8 cellular contexts compared by ENCODE assay signal in the genomic region with DNA sequence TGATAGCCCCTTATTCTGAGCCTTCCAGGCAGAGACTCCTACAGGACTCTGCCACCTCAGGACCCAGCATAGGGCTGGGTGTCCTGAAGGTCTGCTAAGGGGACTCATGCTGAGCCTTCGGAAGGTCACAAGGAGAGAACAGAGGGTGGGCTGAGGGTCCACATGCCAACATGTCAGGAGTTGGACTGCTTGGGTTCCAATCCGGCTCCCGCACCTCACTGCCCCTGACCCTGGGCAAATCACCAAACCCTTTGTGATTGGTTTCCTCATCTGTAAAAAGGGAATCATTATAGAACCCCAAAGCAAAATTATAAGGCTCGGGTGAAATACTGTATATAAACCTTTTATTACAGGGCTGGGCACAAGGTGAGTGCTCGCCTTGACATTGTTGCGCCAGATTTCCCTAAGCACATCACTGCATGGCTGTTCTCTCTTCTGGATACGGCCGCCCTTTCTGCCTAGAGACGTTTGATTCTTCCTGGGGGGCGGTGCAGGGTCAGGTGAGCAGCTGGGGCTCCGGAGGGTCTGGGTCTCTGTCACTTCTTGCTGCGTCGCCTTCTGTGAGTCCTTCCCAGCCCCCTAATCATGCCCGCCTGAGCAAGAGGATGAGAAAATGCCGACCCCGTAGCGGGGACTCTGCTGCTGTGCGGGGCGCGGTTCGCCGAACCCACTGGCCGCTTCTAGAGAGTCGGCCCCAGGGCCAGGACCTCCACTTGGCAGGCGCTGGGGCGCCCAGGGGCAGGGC.
DNase-seq lines count a peak whose midpoint lies in the region; ATAC-seq, FAIRE-seq and TF ChIP-seq lines count a peak whose summit lies in the region.

No MANE protein-coding gene starts in this region.

- CTCF ChIA-PET in CD8-positive, alpha-beta T cell (lab: Charles Lee): interaction anchor here (1.2 kb wide), 1 partner anchor 74 kb away, joined by 3 read pairs; no protein-coding TSS in a partner anchor

- no peaks in the 10 kb centered on the region for H3K27me3 ChIP-seq in CD8-positive, alpha-beta T cell (ENCODE audit: insufficient read depth, low read length)
- peaks cover 33% of the 10 kb centered on the region for H3K27me3 ChIP-seq in ectodermal cell (ENCODE audit: control insufficient read depth, insufficient read depth, low read length, poor library complexity, severe bottlenecking)

- intact Hi-C loops in CD8-positive, alpha-beta T cell (cut with DNase I, micrococcal nuclease): loop anchor here (1.0 to 10.0 kb wide), 4 partner anchors 13 to 839 kb away; a partner anchor contains a TSS

- H3K36me3 Mint-ChIP-seq in CD8-positive, alpha-beta T cell: no peaks in the 10 kb centered on the region
- H3K36me3 Mint-ChIP-seq in natural killer cell treated with Interleukin-12 subunit alpha and Interleukin-12 subunit beta and Interleukin-15 and Interleukin-18, amount 100 ng/mL, for 72 hours: no peaks in the 10 kb centered on the region

- peak; percentile 3 for ATAC-seq in CD8-positive, alpha-beta T cell
- no peak for ATAC-seq in natural killer cell treated with Interleukin-12 subunit alpha and Interleukin-12 subunit beta and Interleukin-15 and Interleukin-18, amount 100 ng/mL, for 72 hours
- ATAC-seq in GM21529 (IDR thresholded peaks at IDR 0.05; ENCODE audit: unreplicated experiment): no peak

- peak overlapping the region; percentile 44 for H3K27ac ChIP-seq in CD8-positive, alpha-beta T cell (ENCODE audit: low read depth, low read length)
- H3K27ac ChIP-seq in ectodermal cell (ENCODE audit: insufficient read depth, low read depth, low read length, poor library complexity, severe bottlenecking): no peak overlapping the region

- H3K4me3 Mint-ChIP-seq in CD8-positive, alpha-beta T cell: peak overlapping the region; percentile 92
- H3K4me3 Mint-ChIP-seq in natural killer cell treated with Interleukin-12 subunit alpha and Interleukin-12 subunit beta and Interleukin-15 and Interleukin-18, amount 100 ng/mL, for 72 hours: peak overlapping the region; percentile 85

- no peak for DNase-seq in CD8-positive, alpha-beta T cell
- DNase-seq in NCI-H1092 treated with DMSO at 0.1 percent for 48 hours (lab: John Stamatoyannopoulos, UW) (peak; percentile 71), urothelium cell line (ENCODE audit: low spot score) (no peak), NAMALWA (ENCODE audit: low spot score) (no peak)
- DNase-seq in natural killer cell treated with Interleukin-12 subunit alpha and Interleukin-12 subunit beta and Interleukin-15 and Interleukin-18, amount 100 ng/mL, for 72 hours (ENCODE audit: low spot score): no peak
- no peak for DNase-seq in activated CD4-positive, CD25-positive, alpha-beta regulatory T cell treated with anti-CD3 and anti-CD28 coated beads, Interleukin-2, amount 50 U/mL, for 72 hours

- H3K27me3 Mint-ChIP-seq in CD8-positive, alpha-beta T cell (ENCODE audit: low read depth): peaks cover 5% of the 10 kb centered on the region
- H3K27me3 Mint-ChIP-seq in natural killer cell treated with Interleukin-12 subunit alpha and Interleukin-12 subunit beta and Interleukin-15 and Interleukin-18, amount 100 ng/mL, for 72 hours: no peaks in the 10 kb centered on the region

- POLR2A ChIA-PET in CD8-positive, alpha-beta T cell (lab: Charles Lee): interaction anchor here (1.4 to 1.8 kb wide), 3 partner anchors 8 to 110 kb away, joined by 4 to 14 read pairs (median 5); a partner anchor contains a TSS

- peaks cover 12% of the 10 kb centered on the region for H3K4me1 ChIP-seq in CD8-positive, alpha-beta T cell (ENCODE audit: insufficient read depth, low read length)
- H3K4me1 ChIP-seq in ectodermal cell (ENCODE audit: control insufficient read depth, insufficient read depth, low read length): peaks cover 6% of the 10 kb centered on the region

- H3K4me1 Mint-ChIP-seq in CD8-positive, alpha-beta T cell (ENCODE audit: low read depth): peaks cover 5% of the 10 kb centered on the region
- peaks cover 0 to 9% of the 10 kb centered on the region in 2 donors for H3K4me1 Mint-ChIP-seq in natural killer cell treated with Interleukin-12 subunit alpha and Interleukin-12 subunit beta and Interleukin-15 and Interleukin-18, amount 100 ng/mL, for 72 hours (ENCODE audit: low read depth in 2 of 2)

- FAIRE-seq in urothelium cell line (lab: Jason Lieb, UNC): no peak

- peak overlapping the region; percentile 74 for H3K4me3 ChIP-seq in CD8-positive, alpha-beta T cell (ENCODE audit: low read depth, low read length)
- peak overlapping the region; percentile 50 for H3K4me3 ChIP-seq in ectodermal cell (ENCODE audit: insufficient read depth, low read depth, low read length)

- H3K27ac Mint-ChIP-seq in CD8-positive, alpha-beta T cell: peak overlapping the region; percentile 79
- peak overlapping the region; percentile 48 to 76 for H3K27ac Mint-ChIP-seq in natural killer cell treated with Interleukin-12 subunit alpha and Interleukin-12 subunit beta and Interleukin-15 and Interleukin-18, amount 100 ng/mL, for 72 hours

- no peaks in the 10 kb centered on the region for H3K9me3 ChIP-seq in CD8-positive, alpha-beta T cell (ENCODE audit: low read length)
- H3K9me3 ChIP-seq in ectodermal cell (ENCODE audit: control insufficient read depth, low read length): no peaks in the 10 kb centered on the region

- no peaks in the 10 kb centered on the region for H3K36me3 ChIP-seq in CD8-positive, alpha-beta T cell (ENCODE audit: insufficient read depth, low read length)
- H3K36me3 ChIP-seq in ectodermal cell (ENCODE audit: control insufficient read depth, insufficient read depth, low read length): no peaks in the 10 kb centered on the region

- H3K9me3 Mint-ChIP-seq in CD8-positive, alpha-beta T cell: no peaks in the 10 kb centered on the region
- no peaks in the 10 kb centered on the region for H3K9me3 Mint-ChIP-seq in natural killer cell treated with Interleukin-12 subunit alpha and Interleukin-12 subunit beta and Interleukin-15 and Interleukin-18, amount 100 ng/mL, for 72 hours

- WGBS in ectodermal cell, 2 experiments: 22% methylated on average over 26 of the region's 26 CpGs

- no peak for TF ChIP-seq CTCF in CD8-positive, alpha-beta T cell (IDR thresholded peaks at IDR 0.05)
